8 cellular contexts compared by ENCODE assay signal in genomic region chr1:32981003-32981909, GRCh38. TPM values are rescaled to one million over a fixed set of nuclear protein-coding genes. Genes with fewer than 3 reads are reported as not detected.
A peak's percentile ranks its signal among the peaks of the same experiment; 100 is the strongest.
DNase-seq lines count a peak whose midpoint lies in the region; ATAC-seq lines count a peak whose summit lies in the region.

No MANE protein-coding gene starts in this region.

- no peak overlapping the region for H3K18ac ChIP-seq in mesendoderm (ENCODE audit: low read length)

- H3K56ac ChIP-seq in mesendoderm (ENCODE audit: low read length) = no peak overlapping the region

- DNase-seq in activated gamma-delta T cell treated with Interleukin-2 at 50 U/mL for 16 hours (peak; percentile 50), activated gamma-delta T cell (lab: John Stamatoyannopoulos, UW) (no peak), RPMI7951 (ENCODE audit: low read depth) (peak; percentile 87), right cardiac atrium (peak; percentile 49 to 80 (median 69)), mesendoderm (no peak)
- DNase-seq in activated gamma-delta T cell treated with anti-CD3 and anti-CD28 coated beads, Interleukin-2, amount 50 U/mL, for 16 hours (ENCODE audit: low read depth) = peak; percentile 41
- DNase-seq in stimulated activated CD4-positive, alpha-beta T cell treated with anti-CD3 and anti-CD28 coated beads, Interleukin-1b, Interleukin-23, amount 100 ng/mL, for 24 hours (ENCODE audit: low read depth in 4 of 4, low spot score in 1 of 4) = peak in 3 of 4 experiments; percentile 33 to 51 (median 39)

- ATAC-seq in HG03103 (IDR thresholded peaks at IDR 0.05; ENCODE audit: low read depth, unreplicated experiment) (peak; percentile 92), right cardiac atrium (peak; percentile 86 to 91)

- no peak overlapping the region for H3K4ac ChIP-seq in mesendoderm (ENCODE audit: low read depth, low read length)

- H3K27ac ChIP-seq in right cardiac atrium (ENCODE audit: low read length) (peak overlapping the region; percentile 39), mesendoderm (ENCODE audit: low read depth, low read length) (no peak overlapping the region)

- H3K9ac ChIP-seq in mesendoderm (ENCODE audit: low read length) = no peak overlapping the region

- no peaks in the 10 kb centered on the region for H3K9me3 ChIP-seq in right cardiac atrium (ENCODE audit: control insufficient read depth, low read length)

- no peak overlapping the region for H2AK5ac ChIP-seq in mesendoderm (ENCODE audit: low read length)

- no peak overlapping the region for H4K8ac ChIP-seq in mesendoderm (ENCODE audit: low read depth, low read length)

- no peak overlapping the region for H2BK15ac ChIP-seq in mesendoderm (replicated peaks; ENCODE audit: low read depth)

- 53% methylated on average over 8 of the region's 8 CpGs for WGBS in right cardiac atrium
- WGBS in mesendoderm (ENCODE audit: extremely low coverage, insufficient coverage, low lambda C conversion rate) = no CpG with 5 or more reads among the region's 8 CpGs

- H3K23ac ChIP-seq in mesendoderm (ENCODE audit: low read length) = no peak overlapping the region

- peaks cover 3% of the 10 kb centered on the region for H3K4me1 ChIP-seq in right cardiac atrium (ENCODE audit: control insufficient read depth, insufficient read depth, low read length)
- no peaks in the 10 kb centered on the region for H3K4me1 ChIP-seq in mesendoderm (ENCODE audit: control insufficient read depth, low read depth, low read length)

- no peaks in the 10 kb centered on the region for H3K79me1 ChIP-seq in mesendoderm (ENCODE audit: low read length)

- no peak overlapping the region for H3K4me3 ChIP-seq in right cardiac atrium (ENCODE audit: low read length)
- H3K4me3 ChIP-seq in mesendoderm (ENCODE audit: low read length) = no peak overlapping the region

- H4K5ac ChIP-seq in mesendoderm (ENCODE audit: low read length) = no peak overlapping the region

- H3K4me2 ChIP-seq in mesendoderm (ENCODE audit: low read length) = no peak overlapping the region

- H2BK5ac ChIP-seq in mesendoderm (ENCODE audit: low read length) = no peak overlapping the region

- intact Hi-C loops in right cardiac atrium (cut with DNase I) = no loop called here

- H3K27me3 ChIP-seq in right cardiac atrium (ENCODE audit: control insufficient read depth, insufficient read depth) (no peaks in the 10 kb centered on the region), mesendoderm (ENCODE audit: insufficient read depth, low read length, poor library complexity) (no peaks in the 10 kb centered on the region)

- H2BK120ac ChIP-seq in mesendoderm (ENCODE audit: low read depth, low read length) = no peak overlapping the region

- H3K79me2 ChIP-seq in mesendoderm (ENCODE audit: control insufficient read depth, insufficient read depth, low read length) = no peaks in the 10 kb centered on the region

- no peaks in the 10 kb centered on the region for H3K36me3 ChIP-seq in mesendoderm (ENCODE audit: control insufficient read depth, insufficient read depth, low read length)

RNA-seq across cellular contexts. Expression of gene RNF19B, which starts 16.6 kb away (rescaled TPM):
- 9.8 and 10.3 TPM in 2 replicates for total RNA-seq in RPMI7951 (2014; rRNA removed; shearing (Covaris generic))
- 10 to 100 TPM in 3 of 4 donors, 1 to 10 TPM in 1; 9.8 to 12.5 (median 11.3) TPM for total RNA-seq in right cardiac atrium
- polyA plus RNA-seq in right cardiac atrium = 3.8 TPM
- 6.6 TPM for polyA plus RNA-seq in mesendoderm (2013, experiment 1 of 2)
- polyA plus RNA-seq in mesendoderm (2013, experiment 2 of 2) = 7.1 TPM

RNA-seq across cellular contexts. Expression of gene AK2, which starts 55.4 kb away (rescaled TPM):
- 263 and 350 TPM in 2 replicates for total RNA-seq in RPMI7951 (2014; rRNA removed; shearing (Covaris generic))
- 100 to 1,000 TPM; 114 to 143 (median 130) TPM for total RNA-seq in right cardiac atrium
- 149 TPM for polyA plus RNA-seq in right cardiac atrium
- 101 TPM for polyA plus RNA-seq in mesendoderm (2013, experiment 1 of 2)
- 105 TPM for polyA plus RNA-seq in mesendoderm (2013, experiment 2 of 2)

Comparison
In these comparisons a context has a peak if more than half of its experiments do, and no peak if none do; other contexts are left out.
1. DNase-seq: peak in activated gamma-delta T cell treated with Interleukin-2 at 50 U/mL for 16 hours (single experiment), RPMI7951 (single experiment), activated gamma-delta T cell treated with anti-CD3 and anti-CD28 coated beads, Interleukin-2, amount 50 U/mL, for 16 hours (single experiment), right cardiac atrium (3 of 3) and stimulated activated CD4-positive, alpha-beta T cell treated with anti-CD3 and anti-CD28 coated beads, Interleukin-1b, Interleukin-23, amount 100 ng/mL, for 24 hours (3 of 4); none in activated gamma-delta T cell (single experiment) and mesendoderm (single experiment).